ENCODE assay signal across 11 cellular contexts in genomic region chr11:118263109-118263508, GRCh38. TPM values are rescaled to one million over a fixed set of nuclear protein-coding genes. Genes with fewer than 3 reads are reported as not detected.
A peak's percentile ranks its signal among the peaks of the same experiment; 100 is the strongest.
DNase-seq lines count a peak whose midpoint lies in the region; ATAC-seq lines count a peak whose summit lies in the region.
"Had no signal": no experiment of that assay in that cellular context is flagged by ENCODE, and none has a peak within 500 bp of the region (broad histone marks: within the 10 kb centered on the region; RNA-seq: fewer than 3 reads in every experiment).

No MANE protein-coding gene starts in this region.

- POLR2A ChIA-PET in activated CD8-positive, alpha-beta T cell treated with anti-CD3 and anti-CD28 coated beads, Interleukin-2, amount 10 ng/mL, durations not matched to agents 7 days and 5 days (lab: Charles Lee), result interaction anchor here (1.0 kb wide), 1 partner anchor 41 kb away, joined by 3 read pairs; no protein-coding TSS in a partner anchor

- peaks cover 5% of the 10 kb centered on the region for H3K36me3 Mint-ChIP-seq in activated CD8-positive, alpha-beta memory T cell treated with anti-CD3 and anti-CD28 coated beads, Interleukin-2, amount 10 ng/mL, durations not matched to agents 7 days and 5 days
- peaks cover 37% of the 10 kb centered on the region for H3K36me3 Mint-ChIP-seq in activated CD8-positive, alpha-beta T cell treated with anti-CD3 and anti-CD28 coated beads, Interleukin-2, amount 10 ng/mL, durations not matched to agents 7 days and 5 days (ENCODE audit: low read depth)

- H3K27me3 Mint-ChIP-seq in activated CD8-positive, alpha-beta memory T cell treated with anti-CD3 and anti-CD28 coated beads, Interleukin-2, amount 10 ng/mL, durations not matched to agents 7 days and 5 days, result peaks cover 16% of the 10 kb centered on the region
- H3K27me3 Mint-ChIP-seq in activated CD8-positive, alpha-beta T cell treated with anti-CD3 and anti-CD28 coated beads, Interleukin-2, amount 10 ng/mL, durations not matched to agents 7 days and 5 days (ENCODE audit: low read depth), result peaks cover 3% of the 10 kb centered on the region
- peaks cover 5% of the 10 kb centered on the region for H3K27me3 Mint-ChIP-seq in stimulated activated naive CD8-positive, alpha-beta T cell treated with anti-CD3 and anti-CD28 coated beads, Interleukin-15, amount 100 ng/mL, for 72 hours

- H3K27ac Mint-ChIP-seq in activated CD8-positive, alpha-beta memory T cell treated with anti-CD3 and anti-CD28 coated beads, Interleukin-2, amount 10 ng/mL, durations not matched to agents 7 days and 5 days, result no peak overlapping the region
- no peak overlapping the region for H3K27ac Mint-ChIP-seq in activated CD8-positive, alpha-beta T cell treated with anti-CD3 and anti-CD28 coated beads, Interleukin-2, amount 10 ng/mL, durations not matched to agents 7 days and 5 days
- peak overlapping the region in 1 of 2 donors; percentile 92 for H3K27ac Mint-ChIP-seq in stimulated activated naive CD8-positive, alpha-beta T cell treated with anti-CD3 and anti-CD28 coated beads, Interleukin-15, amount 100 ng/mL, for 72 hours

- no peak for ATAC-seq in activated CD8-positive, alpha-beta memory T cell treated with anti-CD3 and anti-CD28 coated beads, Interleukin-2, amount 10 ng/mL, durations not matched to agents 7 days and 5 days
- ATAC-seq in activated CD8-positive, alpha-beta T cell treated with anti-CD3 and anti-CD28 coated beads, Interleukin-2, amount 10 ng/mL, durations not matched to agents 7 days and 5 days, result no peak
- peak; percentile 44 for ATAC-seq in left colon
- ATAC-seq in stimulated activated naive CD8-positive, alpha-beta T cell treated with anti-CD3 and anti-CD28 coated beads, Interleukin-15, amount 100 ng/mL, for 72 hours, result no peak
- ATAC-seq: esophagus mucosa had no signal

- in situ Hi-C loops in ACHN (cut with HindIII; ENCODE audit: low pct_ligation_motif_present, low pct_unique_long_range_greater_than_20kb, low sequenced_read_pairs), result no loop called here

- H3K9me3 Mint-ChIP-seq in activated CD8-positive, alpha-beta memory T cell treated with anti-CD3 and anti-CD28 coated beads, Interleukin-2, amount 10 ng/mL, durations not matched to agents 7 days and 5 days (ENCODE audit: low read depth), result no peaks in the 10 kb centered on the region
- H3K9me3 Mint-ChIP-seq in activated CD8-positive, alpha-beta T cell treated with anti-CD3 and anti-CD28 coated beads, Interleukin-2, amount 10 ng/mL, durations not matched to agents 7 days and 5 days (ENCODE audit: insufficient read depth), result peaks cover 4% of the 10 kb centered on the region
- peaks cover 0 to 11% of the 10 kb centered on the region in 2 donors for H3K9me3 Mint-ChIP-seq in stimulated activated naive CD8-positive, alpha-beta T cell treated with anti-CD3 and anti-CD28 coated beads, Interleukin-15, amount 100 ng/mL, for 72 hours

- DNase-seq in activated CD8-positive, alpha-beta memory T cell treated with anti-CD3 and anti-CD28 coated beads, Interleukin-2, amount 10 ng/mL, durations not matched to agents 7 days and 5 days, result no peak
- no peak for DNase-seq in activated CD8-positive, alpha-beta memory T cell treated with anti-CD3 and anti-CD28 coated beads for 24 hours
- no peak for DNase-seq in activated CD8-positive, alpha-beta T cell treated with anti-CD3 and anti-CD28 coated beads, Interleukin-2, amount 10 ng/mL, durations not matched to agents 7 days and 5 days
- DNase-seq in left colon (no peak), ACHN (no peak), NCI-H146 (lab: John Stamatoyannopoulos, UW) (no peak), foreskin melanocyte (no peak)
- DNase-seq in stimulated activated naive CD8-positive, alpha-beta T cell treated with anti-CD3 and anti-CD28 coated beads, Interleukin-15, amount 100 ng/mL, for 72 hours, result no peak
- DNase-seq: NCI-H1092; stimulated activated CD4-positive, alpha-beta T cell treated with anti-CD3 and anti-CD28 coated beads, Interleukin-1b, Interleukin-23, amount 100 ng/mL, for 48 hours had no signal

- intact Hi-C loops in left colon (cut with DNase I, micrococcal nuclease), result no loop called here

- H3K4me3 Mint-ChIP-seq in activated CD8-positive, alpha-beta memory T cell treated with anti-CD3 and anti-CD28 coated beads, Interleukin-2, amount 10 ng/mL, durations not matched to agents 7 days and 5 days, result peak overlapping the region; percentile 69
- H3K4me3 Mint-ChIP-seq in activated CD8-positive, alpha-beta T cell treated with anti-CD3 and anti-CD28 coated beads, Interleukin-2, amount 10 ng/mL, durations not matched to agents 7 days and 5 days, result peak overlapping the region; percentile 77
- peak overlapping the region; percentile 89 to 98 for H3K4me3 Mint-ChIP-seq in stimulated activated naive CD8-positive, alpha-beta T cell treated with anti-CD3 and anti-CD28 coated beads, Interleukin-15, amount 100 ng/mL, for 72 hours

- H3K4me1 Mint-ChIP-seq in activated CD8-positive, alpha-beta memory T cell treated with anti-CD3 and anti-CD28 coated beads, Interleukin-2, amount 10 ng/mL, durations not matched to agents 7 days and 5 days, result peaks cover 46% of the 10 kb centered on the region
- peaks cover 73% of the 10 kb centered on the region for H3K4me1 Mint-ChIP-seq in activated CD8-positive, alpha-beta T cell treated with anti-CD3 and anti-CD28 coated beads, Interleukin-2, amount 10 ng/mL, durations not matched to agents 7 days and 5 days (ENCODE audit: low read depth)
- H3K4me1 Mint-ChIP-seq in stimulated activated naive CD8-positive, alpha-beta T cell treated with anti-CD3 and anti-CD28 coated beads, Interleukin-15, amount 100 ng/mL, for 72 hours, result peaks cover 71% of the 10 kb centered on the region

- CTCF ChIA-PET in activated CD8-positive, alpha-beta memory T cell treated with anti-CD3 and anti-CD28 coated beads, Interleukin-2, amount 10 ng/mL, durations not matched to agents 7 days and 5 days (lab: Charles Lee), result interaction anchor here (0.6 to 6.2 kb wide), 6 partner anchors 16 to 748 kb away, joined by 3 to 59 read pairs (median 4); no protein-coding TSS in a partner anchor
- CTCF ChIA-PET in activated CD8-positive, alpha-beta T cell treated with anti-CD3 and anti-CD28 coated beads, Interleukin-2, amount 10 ng/mL, durations not matched to agents 7 days and 5 days (lab: Charles Lee), result interaction anchor here (3.5 to 6.2 kb wide), 4 partner anchors 14 to 65 kb away, joined by 28 to 46 read pairs (median 40); no protein-coding TSS in a partner anchor

RNA-seq across cellular contexts. Expression of gene MPZL2, which starts 1.0 kb away (rescaled TPM):
- 1 to 10 TPM; 3.0 to 3.2 TPM for total RNA-seq in activated CD8-positive, alpha-beta memory T cell treated with anti-CD3 and anti-CD28 coated beads, Interleukin-2, amount 10 ng/mL, durations not matched to agents 7 days and 5 days
- total RNA-seq in activated CD8-positive, alpha-beta T cell treated with anti-CD3 and anti-CD28 coated beads, Interleukin-2, amount 10 ng/mL, durations not matched to agents 7 days and 5 days, result 10 to 100 TPM; 11.7 to 12.2 TPM
- total RNA-seq in left colon, result 10 to 100 TPM; 62.1 to 84.7 TPM

RNA-seq across cellular contexts. Expression of gene MPZL3, which starts 10.9 kb away (rescaled TPM):
- total RNA-seq in activated CD8-positive, alpha-beta memory T cell treated with anti-CD3 and anti-CD28 coated beads, Interleukin-2, amount 10 ng/mL, durations not matched to agents 7 days and 5 days, result 10 to 100 TPM; 20.4 to 28.4 TPM
- total RNA-seq in activated CD8-positive, alpha-beta T cell treated with anti-CD3 and anti-CD28 coated beads, Interleukin-2, amount 10 ng/mL, durations not matched to agents 7 days and 5 days, result 10 to 100 TPM; 19.6 to 20.0 TPM
- 10 to 100 TPM in 1 of 2 donors, 1 to 10 TPM in 1; 6.3 to 12.8 TPM for total RNA-seq in left colon

RNA-seq across cellular contexts. Expression of gene JAML, which starts 38.3 kb away (rescaled TPM):
- total RNA-seq in activated CD8-positive, alpha-beta memory T cell treated with anti-CD3 and anti-CD28 coated beads, Interleukin-2, amount 10 ng/mL, durations not matched to agents 7 days and 5 days, result 100 to 1,000 TPM; 139 to 142 TPM
- total RNA-seq in activated CD8-positive, alpha-beta T cell treated with anti-CD3 and anti-CD28 coated beads, Interleukin-2, amount 10 ng/mL, durations not matched to agents 7 days and 5 days, result 100 to 1,000 TPM; 140 to 144 TPM
- 1 to 10 TPM; 4.9 to 6.7 TPM for total RNA-seq in left colon

RNA-seq across cellular contexts. Expression of gene CD3E, which starts 41.4 kb away (rescaled TPM):
- 100 to 1,000 TPM; 526 to 535 TPM for total RNA-seq in activated CD8-positive, alpha-beta memory T cell treated with anti-CD3 and anti-CD28 coated beads, Interleukin-2, amount 10 ng/mL, durations not matched to agents 7 days and 5 days
- 100 to 1,000 TPM; 515 to 530 TPM for total RNA-seq in activated CD8-positive, alpha-beta T cell treated with anti-CD3 and anti-CD28 coated beads, Interleukin-2, amount 10 ng/mL, durations not matched to agents 7 days and 5 days
- total RNA-seq in left colon, result 1 to 10 TPM; 3.4 to 6.7 TPM

Comparison
In these comparisons a context has a peak if more than half of its experiments do, and no peak if none do; other contexts are left out.
1. RNA of gene MPZL2, which starts 1.0 kb away (total RNA-seq): 62.1 to 84.7 TPM in left colon; 11.7 to 12.2 TPM in activated CD8-positive, alpha-beta T cell treated with anti-CD3 and anti-CD28 coated beads, Interleukin-2, amount 10 ng/mL, durations not matched to agents 7 days and 5 days and 3.0 to 3.2 TPM in activated CD8-positive, alpha-beta memory T cell treated with anti-CD3 and anti-CD28 coated beads, Interleukin-2, amount 10 ng/mL, durations not matched to agents 7 days and 5 days; every median in the first group is over 4 times any median in the second.
2. RNA of gene JAML, which starts 38.3 kb away (total RNA-seq): 140 to 144 TPM in activated CD8-positive, alpha-beta T cell treated with anti-CD3 and anti-CD28 coated beads, Interleukin-2, amount 10 ng/mL, durations not matched to agents 7 days and 5 days and 139 to 142 TPM in activated CD8-positive, alpha-beta memory T cell treated with anti-CD3 and anti-CD28 coated beads, Interleukin-2, amount 10 ng/mL, durations not matched to agents 7 days and 5 days; 4.9 to 6.7 TPM in left colon; every median in the first group is over 10 times any median in the second.
3. Peak in every context shown above with its lines, with median percentiles within 50 percentile points of each other: H3K4me3 Mint-ChIP-seq.